ENCODE assay signal across 15 cellular contexts in the genomic region with DNA sequence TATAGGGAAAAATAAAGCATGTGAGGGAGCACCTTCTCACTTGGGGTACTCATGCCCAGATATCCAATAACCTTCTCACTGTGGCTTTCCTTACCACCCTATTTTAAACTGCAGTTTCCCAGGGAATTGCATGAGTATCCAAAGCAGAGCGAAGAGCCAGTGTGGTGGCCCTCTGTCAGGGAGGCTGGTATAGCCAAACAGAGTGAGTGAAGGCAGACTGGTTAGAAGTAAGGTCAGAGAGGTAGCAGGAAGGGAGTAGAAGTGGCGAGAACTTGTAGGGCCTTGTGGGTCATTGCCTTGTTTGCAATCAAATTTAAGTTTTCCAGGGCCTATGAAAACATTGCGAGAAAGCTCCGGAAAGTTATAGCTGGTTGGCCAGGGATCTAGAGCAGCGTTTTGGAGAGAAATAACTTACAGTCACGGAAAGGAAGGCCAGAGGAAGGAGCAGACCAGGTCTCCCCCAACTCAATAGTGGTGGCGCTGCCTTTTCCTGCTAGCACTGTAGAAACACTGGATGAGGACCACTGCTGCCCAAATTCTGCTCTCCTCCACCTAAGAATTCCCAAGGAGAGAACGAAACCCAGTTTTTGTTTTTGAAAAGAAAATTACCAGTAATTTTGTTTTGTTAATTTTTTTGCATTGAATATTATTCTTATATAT.
DNase-seq lines count a peak whose midpoint lies in the region; ATAC-seq and TF ChIP-seq lines count a peak whose summit lies in the region.
"Had no signal": no experiment of that assay in that cellular context is flagged by ENCODE, and none has a peak within 500 bp of the region (broad histone marks: within the 10 kb centered on the region; RNA-seq: fewer than 3 reads in every experiment).

No MANE protein-coding gene starts in this region.

- H3K4me3 ChIP-seq in heart right ventricle (no peak overlapping the region), trophoblast cell (ENCODE audit: low read depth, low read length) (no peak overlapping the region), tibial nerve (no peak overlapping the region)
- H3K4me3 ChIP-seq: GM12878 had no signal

- H3K4me1 ChIP-seq in heart right ventricle (peaks cover 16 to 99% (median 84%) of the 10 kb centered on the region in 9 donors), trophoblast cell (ENCODE audit: control insufficient read depth in 1 of 2, insufficient read depth in 2 of 2, low read length in 2 of 2) (peaks cover 2 to 6% of the 10 kb centered on the region in 2 experiments), tibial nerve (peaks cover 0 to 57% (median 16%) of the 10 kb centered on the region in 4 donors)

- intact Hi-C loops in Calu3 (cut with micrococcal nuclease; ENCODE audit: unreplicated experiment) (no loop called here), heart right ventricle (cut with DNase I) (no loop called here)

- CTCF ChIA-PET in Calu3 (lab: Charles Lee) (no interaction called here), WTC11 (lab: Charles Lee) (no interaction called here)

- no peaks in the 10 kb centered on the region for H3K9me3 Mint-ChIP-seq in Calu3 (ENCODE audit: low read depth, unreplicated experiment)
- H3K9me3 Mint-ChIP-seq in WTC11, result no peaks in the 10 kb centered on the region
- no peaks in the 10 kb centered on the region for H3K9me3 Mint-ChIP-seq in stimulated activated memory B cell treated with anti-CD40 and anti-IgM and Interleukin-4, amounts not matched to agents 10 μg/mL and 1 μg/mL and 100 μg/mL, for 72 hours
- H3K9me3 Mint-ChIP-seq: CD4-positive, CD25-positive, alpha-beta regulatory T cell had no signal

- POLR2A ChIA-PET in WTC11 (lab: Charles Lee), result no interaction called here

- H4K91ac ChIP-seq in trophoblast cell (ENCODE audit: low read depth, low read length), result no peak overlapping the region

- no peak for TF ChIP-seq POLR2A in tibial nerve (IDR thresholded peaks at IDR 0.05)

- H3K79me1 ChIP-seq in trophoblast cell (ENCODE audit: low read length), result peaks cover 2% of the 10 kb centered on the region

- TF ChIP-seq EP300 in tibial nerve (IDR thresholded peaks at IDR 0.05), result no peak

- H2BK12ac ChIP-seq in trophoblast cell (ENCODE audit: low read length), result peak overlapping the region; percentile 71

- peak; percentile 77 for ATAC-seq in WTC11
- ATAC-seq in heart right ventricle, result peak in 5 of 8 donors; percentile 23 to 54 (median 48)
- no peak for ATAC-seq in HG03354 (IDR thresholded peaks at IDR 0.05; ENCODE audit: poor library complexity, severe bottlenecking, unreplicated experiment)
- ATAC-seq in stimulated activated memory B cell treated with anti-CD40 and anti-IgM and Interleukin-4, amounts not matched to agents 10 μg/mL and 1 μg/mL and 100 μg/mL, for 72 hours, result no peak
- ATAC-seq: GM12878 had no signal

- no peak overlapping the region for H2BK120ac ChIP-seq in trophoblast cell (ENCODE audit: insufficient read depth, low read length, poor library complexity)

- no peak overlapping the region for H3K9ac ChIP-seq in trophoblast cell (ENCODE audit: low read length)

- H3K4me3 Mint-ChIP-seq in Calu3 (ENCODE audit: low read depth, unreplicated experiment), result no peak overlapping the region
- no peak overlapping the region for H3K4me3 Mint-ChIP-seq in WTC11
- H3K4me3 Mint-ChIP-seq in stimulated activated memory B cell treated with anti-CD40 and anti-IgM and Interleukin-4, amounts not matched to agents 10 μg/mL and 1 μg/mL and 100 μg/mL, for 72 hours, result no peak overlapping the region
- H3K4me3 Mint-ChIP-seq: CD4-positive, CD25-positive, alpha-beta regulatory T cell had no signal

- peak overlapping the region; percentile 77 for H3K27ac Mint-ChIP-seq in Calu3 (ENCODE audit: unreplicated experiment)
- peak overlapping the region; percentile 18 for H3K27ac Mint-ChIP-seq in WTC11
- H3K27ac Mint-ChIP-seq in stimulated activated memory B cell treated with anti-CD40 and anti-IgM and Interleukin-4, amounts not matched to agents 10 μg/mL and 1 μg/mL and 100 μg/mL, for 72 hours, result no peak overlapping the region
- H3K27ac Mint-ChIP-seq: CD4-positive, CD25-positive, alpha-beta regulatory T cell had no signal

- H3K4ac ChIP-seq in trophoblast cell (ENCODE audit: low read depth, low read length), result peak overlapping the region; percentile 10

- no peak overlapping the region for H3K18ac ChIP-seq in trophoblast cell (ENCODE audit: low read length)

- H3K27ac ChIP-seq in heart right ventricle (peak overlapping the region in 7 of 10 donors; percentile 18 to 74 (median 67)), trophoblast cell (ENCODE audit: low read depth, low read length) (no peak overlapping the region), tibial nerve (no peak overlapping the region)

- H3K9me3 ChIP-seq in heart right ventricle (no peaks in the 10 kb centered on the region), trophoblast cell (ENCODE audit: insufficient read depth, low read depth, low read length) (no peaks in the 10 kb centered on the region), tibial nerve (no peaks in the 10 kb centered on the region)

- H3K36me3 ChIP-seq in heart right ventricle (peaks cover 0 to 38% (median 0%) of the 10 kb centered on the region in 9 donors), trophoblast cell (ENCODE audit: control insufficient read depth in 1 of 2, insufficient read depth in 2 of 2, low read length in 2 of 2) (peaks cover 3 to 7% of the 10 kb centered on the region in 2 experiments), tibial nerve (no peaks in the 10 kb centered on the region)

- H3K79me2 ChIP-seq in trophoblast cell (ENCODE audit: control insufficient read depth, insufficient read depth, low read length, poor library complexity), result no peaks in the 10 kb centered on the region

- H3K36me3 Mint-ChIP-seq in Calu3 (ENCODE audit: insufficient read depth, unreplicated experiment) (peaks cover 5% of the 10 kb centered on the region), WTC11 (no peaks in the 10 kb centered on the region)
- peaks cover 23% of the 10 kb centered on the region for H3K36me3 Mint-ChIP-seq in stimulated activated memory B cell treated with anti-CD40 and anti-IgM and Interleukin-4, amounts not matched to agents 10 μg/mL and 1 μg/mL and 100 μg/mL, for 72 hours

- no peak overlapping the region for H4K12ac ChIP-seq in trophoblast cell (ENCODE audit: low read depth, low read length)

- H2BK5ac ChIP-seq in trophoblast cell (ENCODE audit: low read depth, low read length, poor library complexity), result no peak overlapping the region

- TF ChIP-seq CTCF in Calu3 (IDR thresholded peaks at IDR 0.05; ENCODE audit: unreplicated experiment) (no peak), WTC11 (IDR thresholded peaks at IDR 0.05) (no peak), heart right ventricle (IDR thresholded peaks at IDR 0.05) (no peak), tibial nerve (IDR thresholded peaks at IDR 0.05) (no peak)

- no peak overlapping the region for H2AK5ac ChIP-seq in trophoblast cell (ENCODE audit: low read length)

- H2AFZ ChIP-seq in trophoblast cell (ENCODE audit: insufficient read depth, low read length, poor library complexity), result no peak overlapping the region

- H3K27me3 Mint-ChIP-seq in Calu3 (ENCODE audit: unreplicated experiment) (no peaks in the 10 kb centered on the region), WTC11 (ENCODE audit: low read depth) (no peaks in the 10 kb centered on the region)
- no peaks in the 10 kb centered on the region for H3K27me3 Mint-ChIP-seq in stimulated activated memory B cell treated with anti-CD40 and anti-IgM and Interleukin-4, amounts not matched to agents 10 μg/mL and 1 μg/mL and 100 μg/mL, for 72 hours
- H3K27me3 Mint-ChIP-seq: CD4-positive, CD25-positive, alpha-beta regulatory T cell had no signal

- 60 to 71% methylated on average over 8 of the region's 8 CpGs for WGBS in heart right ventricle, 2 donors
- no CpG with 5 or more reads among the region's 8 CpGs for WGBS in trophoblast cell (ENCODE audit: extremely low coverage, insufficient coverage, insufficient read length)
- 85 to 87% methylated on average over 8 of the region's 8 CpGs for WGBS in tibial nerve, 2 donors

- no peak overlapping the region for H3K14ac ChIP-seq in trophoblast cell (ENCODE audit: low read length)

- no peak overlapping the region for H3K4me2 ChIP-seq in trophoblast cell (ENCODE audit: low read length)

- H3K4me1 Mint-ChIP-seq in Calu3 (ENCODE audit: low read depth, unreplicated experiment), result peaks cover 50% of the 10 kb centered on the region
- peaks cover 24% of the 10 kb centered on the region for H3K4me1 Mint-ChIP-seq in WTC11
- H3K4me1 Mint-ChIP-seq in stimulated activated memory B cell treated with anti-CD40 and anti-IgM and Interleukin-4, amounts not matched to agents 10 μg/mL and 1 μg/mL and 100 μg/mL, for 72 hours, result peaks cover 12% of the 10 kb centered on the region

- BruUV-seq in Calu3 (replicated peaks; lab: Mats Ljungman, UMichigan), result no TSS peak

- H4K8ac ChIP-seq in trophoblast cell (ENCODE audit: low read depth, low read length), result no peak overlapping the region

- H3K27me3 ChIP-seq in heart right ventricle (no peaks in the 10 kb centered on the region), trophoblast cell (ENCODE audit: insufficient read depth, low read length) (no peaks in the 10 kb centered on the region), tibial nerve (no peaks in the 10 kb centered on the region)

- no peak overlapping the region for H3K23ac ChIP-seq in trophoblast cell (ENCODE audit: low read length)

- DNase-seq in Calu3 (no peak), WTC11 (ENCODE audit: low spot score) (no peak), heart right ventricle (no peak), trophoblast cell (no peak), HK-2 (ENCODE audit: unreplicated experiment) (no peak), tibial nerve (ENCODE audit: low spot score in 2 of 2) (no peak)
- DNase-seq: AML-193; CD4-positive, CD25-positive, alpha-beta regulatory T cell; Karpas-422; NCI-H1930; NCI-H2171 treated with DMSO at 0.1 percent for 48 hours; NCI-H510A had no signal

TF ChIP-seq in WTC11, 78 proteins besides CTCF, POLR2A, EP300 and RAD21 (continues in another document):
- TF ChIP-seq SMAD4 (CRISPR knock-in tag; IDR thresholded peaks at IDR 0.05) (no peak), ZNF121 (CRISPR knock-in tag; IDR thresholded peaks at IDR 0.05) (no peak), KAT7 (CRISPR knock-in tag; IDR thresholded peaks at IDR 0.05; ENCODE audit: borderline replicate concordance) (no peak)
- TF ChIP-seq, protein P1, sequence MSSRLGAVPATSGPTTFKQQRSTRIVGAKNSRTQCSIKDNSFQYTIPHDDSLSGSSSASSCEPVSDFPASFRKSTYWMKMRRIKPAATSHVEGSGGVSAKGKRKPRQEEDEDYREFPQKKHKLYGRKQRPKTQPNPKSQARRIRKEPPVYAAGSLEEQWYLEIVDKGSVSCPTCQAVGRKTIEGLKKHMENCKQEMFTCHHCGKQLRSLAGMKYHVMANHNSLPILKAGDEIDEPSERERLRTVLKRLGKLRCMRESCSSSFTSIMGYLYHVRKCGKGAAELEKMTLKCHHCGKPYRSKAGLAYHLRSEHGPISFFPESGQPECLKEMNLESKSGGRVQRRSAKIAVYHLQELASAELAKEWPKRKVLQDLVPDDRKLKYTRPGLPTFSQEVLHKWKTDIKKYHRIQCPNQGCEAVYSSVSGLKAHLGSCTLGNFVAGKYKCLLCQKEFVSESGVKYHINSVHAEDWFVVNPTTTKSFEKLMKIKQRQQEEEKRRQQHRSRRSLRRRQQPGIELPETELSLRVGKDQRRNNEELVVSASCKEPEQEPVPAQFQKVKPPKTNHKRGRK (CRISPR knock-in tag; IDR thresholded peaks at IDR 0.05; ENCODE audit: borderline replicate concordance), result no peak

Comparison
In these comparisons a context has a peak if more than half of its experiments do, and no peak if none do; other contexts are left out.
1. ATAC-seq: peak in WTC11 (single experiment) and heart right ventricle (5 of 8); none in HG03354 (single experiment) and stimulated activated memory B cell treated with anti-CD40 and anti-IgM and Interleukin-4, amounts not matched to agents 10 μg/mL and 1 μg/mL and 100 μg/mL, for 72 hours (single experiment).
2. H3K27ac ChIP-seq: peak in heart right ventricle (7 of 10); none in trophoblast cell (single experiment) and tibial nerve (0 of 4).